Comparison of ENCODE assay signal across 30 cellular contexts in genomic region chr15:36371509-36371908, GRCh38.
DNase-seq lines count a peak whose midpoint lies in the region; ATAC-seq, FAIRE-seq and TF ChIP-seq lines count a peak whose summit lies in the region.
"Had no signal": no experiment of that assay in that cellular context is flagged by ENCODE, and none has a peak within 500 bp of the region (broad histone marks: within the 10 kb centered on the region; RNA-seq: fewer than 3 reads in every experiment).

No MANE protein-coding gene starts in this region.

- H4K91ac ChIP-seq in mesenchymal stem cell (ENCODE audit: low read length), result no peak overlapping the region

- H3K9me2 ChIP-seq in PC-3 (replicated peaks; ENCODE audit: low read length), result no peaks in the 10 kb centered on the region

- no peak overlapping the region for H3K14ac ChIP-seq in mesenchymal stem cell (ENCODE audit: low read length in 2 of 2)

- dilution Hi-C loops in endothelial cell of umbilical vein (cut with MboI; ENCODE audit: extremely low pct_ligation_motif_present, low sequenced_read_pairs), result no loop called here

- peaks cover 9% of the 10 kb centered on the region for H3K4me1 Mint-ChIP-seq in type B pancreatic cell (ENCODE audit: unreplicated experiment)
- H3K4me1 Mint-ChIP-seq: naive thymus-derived CD4-positive, alpha-beta T cell; stimulated activated memory B cell treated with anti-CD40 and anti-IgM and Interleukin-4, amounts not matched to agents 10 μg/mL and 1 μg/mL and 100 μg/mL, for 72 hours had no signal

- no peak overlapping the region for H4K8ac ChIP-seq in mesenchymal stem cell (ENCODE audit: low read length)

- H3K79me2 ChIP-seq in PC-3 (ENCODE audit: low read length), result no peaks in the 10 kb centered on the region
- H3K79me2 ChIP-seq in endothelial cell of umbilical vein (ENCODE audit: control insufficient read depth, insufficient read depth, low read length), result no peaks in the 10 kb centered on the region

- peaks cover 4% of the 10 kb centered on the region for H3K36me3 Mint-ChIP-seq in type B pancreatic cell
- H3K36me3 Mint-ChIP-seq: naive thymus-derived CD4-positive, alpha-beta T cell; stimulated activated memory B cell treated with anti-CD40 and anti-IgM and Interleukin-4, amounts not matched to agents 10 μg/mL and 1 μg/mL and 100 μg/mL, for 72 hours had no signal

- H3K9me1 ChIP-seq in endothelial cell of umbilical vein (replicated peaks; ENCODE audit: control insufficient read depth, extremely low read depth, insufficient read depth, low read length), result no peaks in the 10 kb centered on the region

- H3K36me3 ChIP-seq in PC-3 (ENCODE audit: low read depth, low read length) (no peaks in the 10 kb centered on the region), endothelial cell of umbilical vein (ENCODE audit: control insufficient read depth in 2 of 2, extremely low read depth in 1 of 2, insufficient read depth in 2 of 2, low read length in 2 of 2) (no peaks in the 10 kb centered on the region), mesenchymal stem cell (ENCODE audit: control insufficient read depth in 1 of 2, insufficient read depth in 2 of 2, low read depth in 1 of 2, low read length in 2 of 2) (no peaks in the 10 kb centered on the region)
- H3K36me3 ChIP-seq: adrenal gland, suprapubic skin had no signal

- H4K20me1 ChIP-seq in PC-3 (ENCODE audit: low read length) (no peaks in the 10 kb centered on the region), endothelial cell of umbilical vein (replicated peaks; ENCODE audit: control insufficient read depth, extremely low read depth, insufficient read depth, low read length) (no peaks in the 10 kb centered on the region)

- no peak overlapping the region for H2AK5ac ChIP-seq in mesenchymal stem cell (ENCODE audit: low read length, severe bottlenecking)

- no peak overlapping the region for H3K27ac Mint-ChIP-seq in type B pancreatic cell
- H3K27ac Mint-ChIP-seq: endodermal cell; naive thymus-derived CD4-positive, alpha-beta T cell; stimulated activated memory B cell treated with anti-CD40 and anti-IgM and Interleukin-4, amounts not matched to agents 10 μg/mL and 1 μg/mL and 100 μg/mL, for 72 hours; T-helper 2 cell treated with Interferon-gamma antibody and Interleukin-4, amounts not matched to agents 5 μg/mL and 100 μg/mL, for 36 hours had no signal

- H2BK15ac ChIP-seq in mesenchymal stem cell (ENCODE audit: low read depth, poor library complexity, severe bottlenecking), result no peak overlapping the region

- TF ChIP-seq CTCF in PC-3 (conservative IDR thresholded peaks at IDR 0.05; ENCODE audit: low read depth, low read length) (no peak), endothelial cell of umbilical vein (IDR thresholded peaks at IDR 0.05; ENCODE audit: extremely low read depth in 1 of 2, insufficient read depth in 1 of 2, low read depth in 1 of 2, low read length in 2 of 2) (no peak), type B pancreatic cell (conservative IDR thresholded peaks at IDR 0.05) (no peak)

- no peaks in the 10 kb centered on the region for H3K79me1 ChIP-seq in mesenchymal stem cell (replicated peaks; ENCODE audit: low read length, poor library complexity, severe bottlenecking)

- no peak for TF ChIP-seq POLR2A in endothelial cell of umbilical vein (IDR thresholded peaks at IDR 0.05; ENCODE audit: low read depth, low read length)

- POLR2A ChIA-PET in PC-3 (lab: Charles Lee; ENCODE audit: unreplicated experiment), result interaction anchor here (0.6 kb wide), 1 partner anchor 424 kb away, joined by 6 read pairs; no protein-coding TSS in a partner anchor
- POLR2A ChIA-PET in endothelial cell of umbilical vein (lab: Charles Lee), result no interaction called here

- peak overlapping the region; percentile 52 for H3K4me2 ChIP-seq in PC-3 (ENCODE audit: low read length)
- peak overlapping the region; percentile 34 for H3K4me2 ChIP-seq in endothelial cell of umbilical vein (ENCODE audit: insufficient read depth, low read length)
- H3K4me2 ChIP-seq in mesenchymal stem cell (ENCODE audit: low read length, poor library complexity, severe bottlenecking), result no peak overlapping the region

- no peak overlapping the region for H2AFZ ChIP-seq in PC-3 (ENCODE audit: low read length)
- H2AFZ ChIP-seq in endothelial cell of umbilical vein (ENCODE audit: low read depth, low read length), result no peak overlapping the region
- no peak overlapping the region for H2AFZ ChIP-seq in mesenchymal stem cell (ENCODE audit: low read depth, low read length)

- H2BK120ac ChIP-seq in mesenchymal stem cell (ENCODE audit: low read depth, low read length), result no peak overlapping the region

- H3K4me3 ChIP-seq in PC-3 (ENCODE audit: low read length), result peak overlapping the region; percentile 21; the same call in 1 of the 2 replicates
- no peak overlapping the region for H3K4me3 ChIP-seq in endothelial cell of umbilical vein (replicated peaks in 1 of 3; ENCODE audit: insufficient read depth in 1 of 3, low read depth in 1 of 3, low read length in 3 of 3)
- no peak overlapping the region for H3K4me3 ChIP-seq in mesenchymal stem cell (ENCODE audit: insufficient read depth in 1 of 2, low read depth in 1 of 2, low read length in 2 of 2)
- H3K4me3 ChIP-seq: adrenal gland, coronary artery, suprapubic skin had no signal

- peaks cover 4% of the 10 kb centered on the region for H3K27me3 Mint-ChIP-seq in type B pancreatic cell
- H3K27me3 Mint-ChIP-seq: stimulated activated memory B cell treated with anti-CD40 and anti-IgM and Interleukin-4, amounts not matched to agents 10 μg/mL and 1 μg/mL and 100 μg/mL, for 72 hours had no signal

- no peak overlapping the region for H2BK5ac ChIP-seq in mesenchymal stem cell (ENCODE audit: low read depth, low read length, poor library complexity, severe bottlenecking)

- H3K9me3 ChIP-seq in PC-3 (ENCODE audit: low read length), result no peaks in the 10 kb centered on the region
- H3K9me3 ChIP-seq in endothelial cell of umbilical vein (replicated peaks; ENCODE audit: control insufficient read depth, insufficient read depth, low read length), result no peaks in the 10 kb centered on the region
- no peaks in the 10 kb centered on the region for H3K9me3 ChIP-seq in mesenchymal stem cell (ENCODE audit: control insufficient read depth, low read length)
- H3K9me3 ChIP-seq: adrenal gland, suprapubic skin had no signal

- no peak overlapping the region for H3K4me3 Mint-ChIP-seq in type B pancreatic cell
- H3K4me3 Mint-ChIP-seq: endodermal cell; mesothelial cell of epicardium; naive thymus-derived CD4-positive, alpha-beta T cell; stimulated activated memory B cell treated with anti-CD40 and anti-IgM and Interleukin-4, amounts not matched to agents 10 μg/mL and 1 μg/mL and 100 μg/mL, for 72 hours; T-helper 2 cell treated with Interferon-gamma antibody and Interleukin-4, amounts not matched to agents 5 μg/mL and 100 μg/mL, for 36 hours had no signal

- H3F3A ChIP-seq in PC-3 (ENCODE audit: low read length, unreplicated experiment), result peaks cover 8% of the 10 kb centered on the region

- intact Hi-C loops in PC-3 (cut with micrococcal nuclease) (loop anchor here (2.0 to 10.0 kb wide), 3 partner anchors 37 to 1337 kb away; no protein-coding TSS in a partner anchor), endothelial cell of umbilical vein (cut with micrococcal nuclease) (loop anchor here (2.0 kb wide), 2 partner anchors 57 to 365 kb away; no protein-coding TSS in a partner anchor)

- H3K4ac ChIP-seq in mesenchymal stem cell (ENCODE audit: low read depth in 1 of 2, low read length in 2 of 2), result no peak overlapping the region

- peak overlapping the region; percentile 87 for H3K27ac ChIP-seq in PC-3 (ENCODE audit: low read length)
- H3K27ac ChIP-seq in endothelial cell of umbilical vein (ENCODE audit: insufficient read depth, low read depth, low read length), result peak overlapping the region; percentile 23
- H3K27ac ChIP-seq in mesenchymal stem cell (ENCODE audit: low read length, poor library complexity, severe bottlenecking), result no peak overlapping the region
- H3K27ac ChIP-seq: adrenal gland, C4-2B, coronary artery, suprapubic skin, VCaP had no signal

- H3K18ac ChIP-seq in mesenchymal stem cell (ENCODE audit: low read depth in 1 of 2, low read length in 2 of 2), result no peak overlapping the region

- CTCF ChIA-PET in PC-3 (lab: Charles Lee) (no interaction called here), endothelial cell of umbilical vein (lab: Charles Lee) (interaction anchor here (1.9 kb wide), 1 partner anchor 14 kb away, joined by 5 read pairs; no protein-coding TSS in a partner anchor)

- peak; percentile 76 for DNase-seq in ELR (ENCODE audit: low read depth)
- peak; percentile 72 for DNase-seq in PC-3
- no peak for DNase-seq in endothelial cell of umbilical vein (ENCODE audit: low read depth, low spot score)
- DNase-seq in mesenchymal stem cell, result peak; percentile 26
- no peak for DNase-seq in stimulated activated CD4-positive, alpha-beta T cell treated with anti-CD3 and anti-CD28 coated beads, Interleukin-4, amount 100 ng/mL, for 1 hour
- no peak for DNase-seq in type B pancreatic cell (ENCODE audit: extremely low spot score, unreplicated experiment)
- no peak for DNase-seq in dedifferentiated amniotic fluid mesenchymal stem cell (ENCODE audit: extremely low spot score)
- DNase-seq: activated CD4-positive, alpha-beta T cell treated with anti-CD3 and anti-CD28 coated beads for 48 hours; activated naive CD4-positive, alpha-beta T cell; activated T-cell treated with anti-CD3 and anti-CD28 coated beads, Interleukin-2, amount 50 U/mL, for 48 hours; adrenal gland; DMS79 treated with DMSO at 0.1 percent for 48 hours; endodermal cell; MV-4-11; naive thymus-derived CD4-positive, alpha-beta T cell; NCI-H1694; NCI-H524 treated with DMSO at 0.1 percent for 48 hours; nucleus accumbens; small intestine had no signal

- no peak overlapping the region for H3K23ac ChIP-seq in mesenchymal stem cell (ENCODE audit: low read length in 2 of 2)

- no peak overlapping the region for H2BK12ac ChIP-seq in mesenchymal stem cell (ENCODE audit: low read length in 2 of 2)

- H3K27me3 ChIP-seq in PC-3 (ENCODE audit: low read length), result no peaks in the 10 kb centered on the region
- H3K27me3 ChIP-seq in endothelial cell of umbilical vein (ENCODE audit: control insufficient read depth in 2 of 2, insufficient read depth in 2 of 2, low read length in 2 of 2), result no peaks in the 10 kb centered on the region
- no peaks in the 10 kb centered on the region for H3K27me3 ChIP-seq in mesenchymal stem cell (ENCODE audit: control insufficient read depth in 1 of 2, insufficient read depth in 1 of 2, low read length in 2 of 2)
- H3K27me3 ChIP-seq: adrenal gland, suprapubic skin had no signal

- no peak for FAIRE-seq in endothelial cell of umbilical vein (lab: Jason Lieb, UNC)
- FAIRE-seq: GM12891, small intestine, urothelium cell line had no signal

- ATAC-seq in PC-3 (peak; percentile 36; the same call in 1 of the 2 replicates), HG02798 (IDR thresholded peaks at IDR 0.05; ENCODE audit: poor library complexity, unreplicated experiment) (no peak)
- ATAC-seq: left lobe of liver; naive thymus-derived CD4-positive, alpha-beta T cell; stimulated activated memory B cell treated with anti-CD40 and anti-IgM and Interleukin-4, amounts not matched to agents 10 μg/mL and 1 μg/mL and 100 μg/mL, for 72 hours had no signal

- peak overlapping the region; percentile 50 for H3K9ac ChIP-seq in PC-3 (ENCODE audit: low read length)
- H3K9ac ChIP-seq in endothelial cell of umbilical vein (replicated peaks; ENCODE audit: extremely low read depth, insufficient read depth, low read length), result no peak overlapping the region
- no peak overlapping the region for H3K9ac ChIP-seq in mesenchymal stem cell (ENCODE audit: low read length)

- no peaks in the 10 kb centered on the region for H3K9me3 Mint-ChIP-seq in type B pancreatic cell
- H3K9me3 Mint-ChIP-seq: endodermal cell; mesothelial cell of epicardium; T-helper 2 cell treated with Interferon-gamma antibody and Interleukin-4, amounts not matched to agents 5 μg/mL and 100 μg/mL, for 36 hours had no signal

- peaks cover 60% of the 10 kb centered on the region for H3K4me1 ChIP-seq in PC-3 (ENCODE audit: insufficient read depth, low read length)
- peaks cover 28% of the 10 kb centered on the region for H3K4me1 ChIP-seq in endothelial cell of umbilical vein (ENCODE audit: control insufficient read depth, extremely low read depth, insufficient read depth, low read length)
- H3K4me1 ChIP-seq in mesenchymal stem cell (ENCODE audit: control insufficient read depth, insufficient read depth, low read depth, low read length), result no peaks in the 10 kb centered on the region
- H3K4me1 ChIP-seq: suprapubic skin had no signal

- BruUV-seq in PC-3 (replicated peaks; lab: Mats Ljungman, UMichigan), result no TSS peak
- no TSS peak for BruUV-seq in endothelial cell of umbilical vein (replicated peaks; lab: Mats Ljungman, UMichigan)

Comparison
In these comparisons a context has a peak if more than half of its experiments do, and no peak if none do; other contexts are left out.
1. DNase-seq: peak in ELR (single experiment), PC-3 (single experiment) and mesenchymal stem cell (single experiment); none in endothelial cell of umbilical vein (single experiment), stimulated activated CD4-positive, alpha-beta T cell treated with anti-CD3 and anti-CD28 coated beads, Interleukin-4, amount 100 ng/mL, for 1 hour (single experiment), type B pancreatic cell (single experiment) and dedifferentiated amniotic fluid mesenchymal stem cell (single experiment).